ENCODE assay signal across 8 cellular contexts in genomic region chr9:4228606-4229005, GRCh38.
A peak's percentile ranks its signal among the peaks of the same experiment; 100 is the strongest.
DNase-seq lines count a peak whose midpoint lies in the region; ATAC-seq and TF ChIP-seq lines count a peak whose summit lies in the region.

No MANE protein-coding gene starts in this region.

- H3K9me3 ChIP-seq in breast epithelium (no peaks in the 10 kb centered on the region), mucosa of descending colon (no peaks in the 10 kb centered on the region)

- H3K36me3 ChIP-seq in breast epithelium (no peaks in the 10 kb centered on the region), mucosa of descending colon (ENCODE audit: low read depth) (no peaks in the 10 kb centered on the region)

- intact Hi-C loops in breast epithelium (cut with DNase I; ENCODE audit: low total_unique reads): no loop called here
- intact Hi-C loops in mucosa of descending colon (cut with DNase I, micrococcal nuclease): no loop called here

- peak; percentile 74 for ATAC-seq in mucosa of descending colon
- ATAC-seq in GM21723 (IDR thresholded peaks at IDR 0.05; ENCODE audit: unreplicated experiment): no peak
- no peak for ATAC-seq in HG02973 (IDR thresholded peaks at IDR 0.05; ENCODE audit: unreplicated experiment)

- no peak overlapping the region for H3K4me3 ChIP-seq in breast epithelium
- no peak overlapping the region for H3K4me3 ChIP-seq in mucosa of descending colon

- no peaks in the 10 kb centered on the region for H3K27me3 ChIP-seq in breast epithelium

- DNase-seq in EH (ENCODE audit: low read depth): peak; percentile 50
- DNase-seq in HT1080 (ENCODE audit: low read depth): peak; percentile 20
- DNase-seq in breast epithelium (ENCODE audit: low spot score in 2 of 2): no peak
- peak in 1 of 3 donors; percentile 50 for DNase-seq in mucosa of descending colon
- no peak for DNase-seq in NCI-H1930 (lab: John Stamatoyannopoulos, UW)
- no peak for DNase-seq in NCI-H1436 (lab: John Stamatoyannopoulos, UW)

- no peaks in the 10 kb centered on the region for H3K4me1 ChIP-seq in breast epithelium
- H3K4me1 ChIP-seq in mucosa of descending colon (ENCODE audit: low read depth): peaks cover 3% of the 10 kb centered on the region

- no peak overlapping the region for H3K27ac ChIP-seq in breast epithelium

- TF ChIP-seq POLR2A in breast epithelium (IDR thresholded peaks at IDR 0.05): no peak

- TF ChIP-seq CTCF in breast epithelium (IDR thresholded peaks at IDR 0.05) (peak in 2 of 3 donors; percentile 29 to 32), mucosa of descending colon (IDR thresholded peaks at IDR 0.05) (peak; percentile 30)

Comparison
In these comparisons a context has a peak if more than half of its experiments do, and no peak if none do; other contexts are left out.
1. DNase-seq: peak in EH (single experiment) and HT1080 (single experiment); none in breast epithelium (0 of 2), NCI-H1930 (0 of 2) and NCI-H1436 (single experiment).